2 cellular contexts compared by ENCODE assay signal in genomic region chr13:100234006-100234405, GRCh38.
TF ChIP-seq lines count a peak whose summit lies in the region.

No MANE protein-coding gene starts in this region.

TF ChIP-seq in IMR-90, 13 proteins besides CTCF, POLR2A, EP300 and RAD21:
- TF ChIP-seq BHLHE40 (IDR thresholded peaks at IDR 0.05; ENCODE audit: low read depth, low read length), result no peak
- no peak for TF ChIP-seq MAZ (IDR thresholded peaks at IDR 0.05; ENCODE audit: borderline replicate concordance, low read depth, low read length)
- TF ChIP-seq MXI1 (IDR thresholded peaks at IDR 0.05; ENCODE audit: borderline replicate concordance, low read depth, low read length), result no peak
- TF ChIP-seq NFE2L2 (IDR thresholded peaks at IDR 0.05; ENCODE audit: low read depth, low read length), result no peak
- no peak for TF ChIP-seq FOS (IDR thresholded peaks at IDR 0.05; ENCODE audit: low read depth, low read length)
- TF ChIP-seq USF2 (IDR thresholded peaks at IDR 0.05; ENCODE audit: low read depth, low read length), result no peak
- TF ChIP-seq CHD1 (IDR thresholded peaks at IDR 0.05; ENCODE audit: low read depth, low read length), result no peak
- no peak for TF ChIP-seq CEBPB (IDR thresholded peaks at IDR 0.05; ENCODE audit: low read depth, low read length)
- no peak for TF ChIP-seq ELK1 (IDR thresholded peaks at IDR 0.05; ENCODE audit: borderline replicate concordance, low read depth, low read length)
- TF ChIP-seq RCOR1 (IDR thresholded peaks at IDR 0.05; ENCODE audit: insufficient replicate concordance, low read length), result no peak
- no peak for TF ChIP-seq RFX5 (IDR thresholded peaks at IDR 0.05; ENCODE audit: low read depth, low read length)

TF ChIP-seq in H1, 55 proteins besides CTCF, POLR2A, EP300 and RAD21:
- no peak for TF ChIP-seq CHD7 (IDR thresholded peaks at IDR 0.05; ENCODE audit: insufficient replicate concordance, low read length)
- TF ChIP-seq EZH2 (IDR thresholded peaks at IDR 0.05; ENCODE audit: low read depth, low read length, severe bottlenecking), result no peak
- TF ChIP-seq ATF2 (IDR thresholded peaks at IDR 0.05; ENCODE audit: low read length), result no peak
- no peak for TF ChIP-seq RNF2 (IDR thresholded peaks at IDR 0.05; ENCODE audit: borderline replicate concordance, low read depth, low read length, missing control alignments, poor library complexity, severe bottlenecking)
- TF ChIP-seq MAX (IDR thresholded peaks at IDR 0.05), result no peak
- TF ChIP-seq KDM5A (IDR thresholded peaks at IDR 0.05; ENCODE audit: low read length), result no peak
- TF ChIP-seq SAP30 (IDR thresholded peaks at IDR 0.05; ENCODE audit: insufficient read depth, insufficient replicate concordance, low read length), result no peak
- TF ChIP-seq CHD2 (IDR thresholded peaks at IDR 0.05; ENCODE audit: low read length), result no peak
- no peak for TF ChIP-seq TAF7 (optimal IDR thresholded peaks at IDR 0.05; ENCODE audit: borderline replicate concordance, low read depth, low read length)
- no peak for TF ChIP-seq HDAC6 (IDR thresholded peaks at IDR 0.05; ENCODE audit: low read depth, low read length)
- TF ChIP-seq POLR2AphosphoS5 (IDR thresholded peaks at IDR 0.05; ENCODE audit: low read depth, low read length), result no peak
- no peak for TF ChIP-seq KDM1A (IDR thresholded peaks at IDR 0.05; ENCODE audit: borderline replicate concordance, low read length)
